In the genomic region with DNA sequence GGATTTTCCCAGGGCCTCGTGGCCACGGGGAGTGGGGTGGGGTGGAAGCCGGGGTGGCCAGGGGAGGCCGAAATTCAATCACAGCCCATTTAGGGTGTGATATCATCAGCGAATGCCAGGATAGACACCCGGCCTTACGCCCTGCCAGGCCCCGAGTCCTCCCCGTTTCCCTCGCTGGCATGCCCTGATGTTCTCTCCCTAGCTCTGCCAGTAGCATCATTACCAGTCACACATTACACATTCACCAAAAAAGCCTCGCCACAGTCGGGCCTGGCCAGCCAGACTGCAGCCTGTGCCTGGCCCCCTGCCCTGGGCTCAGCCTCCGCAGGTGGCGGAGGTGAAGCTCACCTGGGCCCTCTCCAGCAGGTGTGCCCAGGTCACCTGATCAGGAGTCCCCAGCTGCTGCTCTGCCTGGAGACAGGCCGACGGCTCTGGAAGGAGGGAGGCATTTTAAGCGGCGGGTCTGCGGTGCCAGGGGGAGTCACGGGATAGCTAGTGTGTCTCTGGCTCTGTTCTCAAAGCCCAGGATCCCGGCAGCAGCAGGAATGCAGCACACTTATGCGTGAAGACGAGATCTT, we compare ENCODE assay signal across 13 cellular contexts.
DNase-seq lines count a peak whose midpoint lies in the region; ATAC-seq, FAIRE-seq and TF ChIP-seq lines count a peak whose summit lies in the region.
"Had no signal": no experiment of that assay in that cellular context is flagged by ENCODE, and none has a peak within 500 bp of the region (broad histone marks: within the 10 kb centered on the region; RNA-seq: fewer than 3 reads in every experiment).

No MANE protein-coding gene starts in this region.

- H3K9me3 Mint-ChIP-seq in H9 (peaks cover 0 to 4% of the 10 kb centered on the region in 2 experiments; a peak in 1 of 5 replicates), chondrocyte (ENCODE audit: low read depth) (no peaks in the 10 kb centered on the region)
- H3K9me3 Mint-ChIP-seq: activated CD4-positive, alpha-beta T cell treated with anti-CD3 and anti-CD28 coated beads, Interleukin-2, amount 10 ng/mL, durations not matched to agents 7 days and 5 days had no signal

- no peak overlapping the region for H3T11ph ChIP-seq in H9 (ENCODE audit: low read length)

- no peaks in the 10 kb centered on the region for H4K20me1 ChIP-seq in BLaER1 treated with 17β-estradiol and CSF1 and Interleukin-3, amounts not matched to agents 10 nM and 100 nM
- no peaks in the 10 kb centered on the region for H4K20me1 ChIP-seq in H9 (ENCODE audit: control insufficient read depth, insufficient read depth, insufficient read length)

- WGBS in H9 (ENCODE audit: extremely low coverage, insufficient read length, low lambda C conversion rate) = no CpG with 5 or more reads among the region's 23 CpGs

- no peak overlapping the region for H4K5ac ChIP-seq in H9 (ENCODE audit: insufficient read length, low read depth, low read length)

- ATAC-seq in left lung = peak; percentile 35
- no peak for ATAC-seq in GM21717 (IDR thresholded peaks at IDR 0.05; ENCODE audit: unreplicated experiment)

- H3K79me1 ChIP-seq in H9 (ENCODE audit: insufficient read depth, low read depth, low read length, poor library complexity, severe bottlenecking) = no peaks in the 10 kb centered on the region

- H2BK5ac ChIP-seq in H9 (ENCODE audit: insufficient read length, low read length) = no peak overlapping the region

- no peak overlapping the region for H4K8ac ChIP-seq in H9 (replicated peaks; ENCODE audit: insufficient read length, low read depth, low read length)

- H3K79me2 ChIP-seq in H9 (ENCODE audit: insufficient read depth, low read length) = no peaks in the 10 kb centered on the region

- no peak overlapping the region for H3K14ac ChIP-seq in H9 (ENCODE audit: insufficient read depth, low read length)

- no peak overlapping the region for H3K4ac ChIP-seq in H9 (ENCODE audit: low read depth, low read length)

- H3K23ac ChIP-seq in H9 (ENCODE audit: insufficient read length, low read depth, low read length) = no peak overlapping the region

- no peak overlapping the region for H3K18ac ChIP-seq in H9 (ENCODE audit: insufficient read length, low read depth, low read length)

- no peak overlapping the region for H2BK15ac ChIP-seq in H9 (ENCODE audit: low read depth, low read length)

- no peak overlapping the region for H2AK5ac ChIP-seq in H9 (ENCODE audit: insufficient read length, low read length)

- H2AFZ ChIP-seq in H9 (ENCODE audit: low read length) = no peak overlapping the region

- H3K4me1 Mint-ChIP-seq in H9 = peaks cover 32 to 40% of the 10 kb centered on the region in 2 experiments
- peaks cover 17% of the 10 kb centered on the region for H3K4me1 Mint-ChIP-seq in chondrocyte (ENCODE audit: low read depth)
- H3K4me1 Mint-ChIP-seq: activated CD4-positive, alpha-beta T cell treated with anti-CD3 and anti-CD28 coated beads, Interleukin-2, amount 10 ng/mL, durations not matched to agents 7 days and 5 days had no signal

- TF ChIP-seq CTCF in H9 (conservative IDR thresholded peaks at IDR 0.05) (no peak), chondrocyte (IDR thresholded peaks at IDR 0.05) (no peak), left lung (IDR thresholded peaks at IDR 0.05) (no peak), D721Med (IDR thresholded peaks at IDR 0.05; ENCODE audit: insufficient read depth, missing control alignments) (no peak)

- peak overlapping the region in 1 of 11 experiments; percentile 9; a peak in 3 of 22 replicates for H3K9ac ChIP-seq in BLaER1 treated with 17β-estradiol and CSF1 and Interleukin-3, amounts not matched to agents 10 nM and 100 nM
- no peak overlapping the region for H3K9ac ChIP-seq in H9 (ENCODE audit: extremely low read depth, insufficient read length, low read length)

- no peak overlapping the region for H2BK20ac ChIP-seq in H9 (ENCODE audit: low read depth, low read length, poor library complexity, severe bottlenecking)

- H4K91ac ChIP-seq in H9 (ENCODE audit: insufficient read length, low read depth, low read length) = no peak overlapping the region

- H3K27ac Mint-ChIP-seq in H9 = peak overlapping the region in 2 of 3 experiments; percentile 4 to 21; a peak in 2 of 7 replicates
- H3K27ac Mint-ChIP-seq in chondrocyte (ENCODE audit: unreplicated experiment) = no peak overlapping the region
- H3K27ac Mint-ChIP-seq: activated CD4-positive, alpha-beta T cell treated with anti-CD3 and anti-CD28 coated beads, Interleukin-2, amount 10 ng/mL, durations not matched to agents 7 days and 5 days had no signal

- H3K36me3 ChIP-seq in BLaER1 treated with 17β-estradiol and CSF1 and Interleukin-3, amounts not matched to agents 10 nM and 100 nM = no peaks in the 10 kb centered on the region
- no peaks in the 10 kb centered on the region for H3K36me3 ChIP-seq in left lung

- H2BK12ac ChIP-seq in H9 (ENCODE audit: insufficient read length, low read depth, low read length) = no peak overlapping the region

- FAIRE-seq in D721Med (lab: Jason Lieb, UNC) = no peak
- FAIRE-seq: urothelium cell line had no signal

- intact Hi-C loops in left lung (cut with DNase I) = no loop called here

- H3K9me3 ChIP-seq in BLaER1 treated with 17β-estradiol and CSF1 and Interleukin-3, amounts not matched to agents 10 nM and 100 nM (replicated peaks in 1 of 11) = peaks cover 0 to 10% (median 0%) of the 10 kb centered on the region in 11 experiments; a peak in 4 of 22 replicates
- no peaks in the 10 kb centered on the region for H3K9me3 ChIP-seq in H9 (ENCODE audit: control insufficient read depth, low read depth, low read length)
- H3K9me3 ChIP-seq in left lung = no peaks in the 10 kb centered on the region

- no peak overlapping the region for H2BK120ac ChIP-seq in H9 (ENCODE audit: low read depth, low read length, poor library complexity, severe bottlenecking)

- H3K56ac ChIP-seq in H9 (ENCODE audit: insufficient read length, low read depth, low read length) = no peak overlapping the region

- H3K27me3 Mint-ChIP-seq in H9 (ENCODE audit: low read depth) (peaks cover 5% of the 10 kb centered on the region; the same call in 1 of the 2 replicates), chondrocyte (ENCODE audit: low read depth) (no peaks in the 10 kb centered on the region)
- H3K27me3 Mint-ChIP-seq: activated CD4-positive, alpha-beta T cell treated with anti-CD3 and anti-CD28 coated beads, Interleukin-2, amount 10 ng/mL, durations not matched to agents 7 days and 5 days had no signal

- H3K27me3 ChIP-seq in BLaER1 treated with 17β-estradiol and CSF1 and Interleukin-3, amounts not matched to agents 10 nM and 100 nM = no peaks in the 10 kb centered on the region
- H3K27me3 ChIP-seq in H9 (ENCODE audit: insufficient read depth, low read length) (no peaks in the 10 kb centered on the region), left lung (peaks cover 0 to 14% of the 10 kb centered on the region in 2 donors)

- peak overlapping the region in 4 of 11 experiments; percentile 22 to 58 (median 46); a peak in 8 of 22 replicates for H3K27ac ChIP-seq in BLaER1 treated with 17β-estradiol and CSF1 and Interleukin-3, amounts not matched to agents 10 nM and 100 nM
- H3K27ac ChIP-seq in H9 (ENCODE audit: insufficient read length, low read depth, low read length) = no peak overlapping the region
- no peak overlapping the region for H3K27ac ChIP-seq in left lung

- H3K4me3 Mint-ChIP-seq in H9 = no peak overlapping the region
- no peak overlapping the region for H3K4me3 Mint-ChIP-seq in chondrocyte (ENCODE audit: unreplicated experiment)
- H3K4me3 Mint-ChIP-seq: activated CD4-positive, alpha-beta T cell treated with anti-CD3 and anti-CD28 coated beads, Interleukin-2, amount 10 ng/mL, durations not matched to agents 7 days and 5 days had no signal

- peaks cover 0 to 2% (median 0%) of the 10 kb centered on the region in 3 experiments; a peak in 1 of 7 replicates for H3K36me3 Mint-ChIP-seq in H9 (ENCODE audit: insufficient read depth in 1 of 3, low read depth in 3 of 3)
- no peaks in the 10 kb centered on the region for H3K36me3 Mint-ChIP-seq in chondrocyte (ENCODE audit: low read depth)

- H3K4me2 ChIP-seq in BLaER1 treated with 17β-estradiol and CSF1 and Interleukin-3, amounts not matched to agents 10 nM and 100 nM = peak overlapping the region in 8 of 11 experiments; percentile 3 to 71 (median 46); a peak in 9 of 22 replicates
- H3K4me2 ChIP-seq in H9 (ENCODE audit: insufficient read depth, insufficient read length, low read length) = no peak overlapping the region

- peaks cover 13 to 66% (median 34%) of the 10 kb centered on the region in 10 experiments for H3K4me1 ChIP-seq in BLaER1 treated with 17β-estradiol and CSF1 and Interleukin-3, amounts not matched to agents 10 nM and 100 nM
- peaks cover 10% of the 10 kb centered on the region; the same call in 1 of the 2 replicates for H3K4me1 ChIP-seq in H9 (ENCODE audit: insufficient read depth, low read length)
- peaks cover 0 to 10% of the 10 kb centered on the region in 2 donors for H3K4me1 ChIP-seq in left lung

- DNase-seq in H9 = peak; percentile 83
- peak; percentile 78 for DNase-seq in chondrocyte (ENCODE audit: low spot score)
- DNase-seq in left lung = no peak
- DNase-seq in epidermal melanocyte (ENCODE audit: insufficient read length, low spot score) = no peak
- DNase-seq in stimulated activated CD8-positive, alpha-beta memory T cell treated with anti-CD3 and anti-CD28 coated beads, Interleukin-4, amount 100 ng/mL, for 48 hours = no peak
- no peak for DNase-seq in D721Med (ENCODE audit: insufficient read length, low spot score)
- DNase-seq: activated CD4-positive, alpha-beta T cell treated with anti-CD3 and anti-CD28 coated beads, Interleukin-2, amount 10 ng/mL, durations not matched to agents 7 days and 5 days; AML-193; stimulated activated CD4-positive, alpha-beta T cell treated with anti-CD3 and anti-CD28 coated beads, Interleukin-4, amount 100 ng/mL, for 1 hour; stimulated activated naive CD4-positive, alpha-beta T cell had no signal

- no peak overlapping the region for H3K4me3 ChIP-seq in BLaER1 treated with 17β-estradiol and CSF1 and Interleukin-3, amounts not matched to agents 10 nM and 100 nM
- H3K4me3 ChIP-seq in left lung = no peak overlapping the region

- peaks cover 3% of the 10 kb centered on the region for H3K23me2 ChIP-seq in H9 (ENCODE audit: insufficient read length, low read depth, low read length, poor library complexity, severe bottlenecking)

Comparison
In these comparisons a context has a peak if more than half of its experiments do, and no peak if none do; other contexts are left out.
1. DNase-seq: peak in H9 (single experiment) and chondrocyte (single experiment); none in left lung (0 of 2), epidermal melanocyte (single experiment), stimulated activated CD8-positive, alpha-beta memory T cell treated with anti-CD3 and anti-CD28 coated beads, Interleukin-4, amount 100 ng/mL, for 48 hours (single experiment) and D721Med (single experiment).